9 cellular contexts compared by ENCODE assay signal in genomic region chr1:51506537-51506936, GRCh38. TPM values are rescaled to one million over a fixed set of nuclear protein-coding genes. Genes with fewer than 3 reads are reported as not detected.
A peak's percentile ranks its signal among the peaks of the same experiment; 100 is the strongest.
DNase-seq lines count a peak whose midpoint lies in the region; ATAC-seq and TF ChIP-seq lines count a peak whose summit lies in the region.
"Had no signal": no experiment of that assay in that cellular context is flagged by ENCODE, and none has a peak within 500 bp of the region (broad histone marks: within the 10 kb centered on the region; RNA-seq: fewer than 3 reads in every experiment).

No MANE protein-coding gene starts in this region.

- intact Hi-C loops in heart right ventricle (cut with DNase I): no loop called here
- intact Hi-C loops in upper lobe of right lung (cut with DNase I): no loop called here

- H3K27me3 Mint-ChIP-seq in activated T-cell treated with anti-CD3 and anti-CD28 coated beads, Interleukin-2, amount 50 U/mL, for 24 hours: no peaks in the 10 kb centered on the region

- H3K9me3 ChIP-seq in heart right ventricle (no peaks in the 10 kb centered on the region), upper lobe of right lung (no peaks in the 10 kb centered on the region)
- H3K9me3 ChIP-seq: SJSA1 had no signal

- H3K9me3 Mint-ChIP-seq in activated T-cell treated with anti-CD3 and anti-CD28 coated beads, Interleukin-2, amount 50 U/mL, for 24 hours: no peaks in the 10 kb centered on the region

- peak overlapping the region in 1 of 10 donors; percentile 37 for H3K27ac ChIP-seq in heart right ventricle
- H3K27ac ChIP-seq in upper lobe of right lung: no peak overlapping the region
- H3K27ac ChIP-seq: SJSA1 had no signal

- peak overlapping the region; percentile 84 for H3K27ac Mint-ChIP-seq in activated T-cell treated with anti-CD3 and anti-CD28 coated beads, Interleukin-2, amount 50 U/mL, for 24 hours

- TF ChIP-seq CTCF in heart right ventricle (IDR thresholded peaks at IDR 0.05) (no peak), upper lobe of right lung (IDR thresholded peaks at IDR 0.05) (no peak)

- ATAC-seq in heart right ventricle (peak; percentile 43 to 87 (median 78)), upper lobe of right lung (peak; percentile 29), HG03097 (IDR thresholded peaks at IDR 0.05; ENCODE audit: low FRiP score, unreplicated experiment) (no peak)

- H3K4me3 Mint-ChIP-seq in activated T-cell treated with anti-CD3 and anti-CD28 coated beads, Interleukin-2, amount 50 U/mL, for 24 hours: peak overlapping the region; percentile 18

- H3K36me3 Mint-ChIP-seq in activated T-cell treated with anti-CD3 and anti-CD28 coated beads, Interleukin-2, amount 50 U/mL, for 24 hours (ENCODE audit: low read depth): peaks cover 44% of the 10 kb centered on the region

- H3K27me3 ChIP-seq in heart right ventricle (no peaks in the 10 kb centered on the region), upper lobe of right lung (no peaks in the 10 kb centered on the region)
- H3K27me3 ChIP-seq: SJSA1 had no signal

- H3K4me1 Mint-ChIP-seq in activated T-cell treated with anti-CD3 and anti-CD28 coated beads, Interleukin-2, amount 50 U/mL, for 24 hours (ENCODE audit: low read depth): peaks cover 65% of the 10 kb centered on the region

- peaks cover 0 to 22% (median 0%) of the 10 kb centered on the region in 9 donors for H3K36me3 ChIP-seq in heart right ventricle
- peaks cover 8% of the 10 kb centered on the region for H3K36me3 ChIP-seq in upper lobe of right lung
- H3K36me3 ChIP-seq: SJSA1 had no signal

- H3K4me1 ChIP-seq in heart right ventricle (peaks cover 0 to 53% (median 34%) of the 10 kb centered on the region in 9 donors), upper lobe of right lung (peaks cover 19% of the 10 kb centered on the region)
- H3K4me1 ChIP-seq: SJSA1 had no signal

- H3K4me3 ChIP-seq in heart right ventricle (peak overlapping the region in 3 of 10 donors; percentile 11 to 14 (median 13)), upper lobe of right lung (no peak overlapping the region)
- H3K4me3 ChIP-seq: SJSA1 had no signal

- DNase-seq in activated T-cell treated with anti-CD3 and anti-CD28 coated beads, Interleukin-2, amount 50 U/mL, for 24 hours: no peak
- DNase-seq in activated T-cell treated with anti-CD3 and anti-CD28 coated beads for 4 hours (no peak), RPMI7951 (ENCODE audit: low read depth) (peak; percentile 89), heart right ventricle (peak in 1 of 2 donors; percentile 34), upper lobe of right lung (no peak)
- DNase-seq in activated naive CD4-positive, alpha-beta T cell treated with anti-CD3 and anti-CD28 coated beads, Interleukin-2, amount 50 U/mL, for 16 hours: no peak
- no peak for DNase-seq in effector CD8-positive, alpha-beta T cell (lab: John Stamatoyannopoulos, UW)

- WGBS in heart right ventricle, 2 donors: 28 to 30% methylated on average over 3 of the region's 3 CpGs

RNA-seq across cellular contexts. Expression of gene EPS15, which starts 12.5 kb away (rescaled TPM):
- 25.9 and 33.4 TPM in 2 replicates for total RNA-seq in RPMI7951 (2014; rRNA removed; shearing (Covaris generic))
- total RNA-seq in heart right ventricle (10 to 100 TPM; 52.9 to 81.4 (median 63.9) TPM), upper lobe of right lung (88.5 TPM)
- polyA plus RNA-seq in heart right ventricle: 10 to 100 TPM; 12.4 to 27.4 TPM
